ENCODE assay signal across 1 cellular context in genomic region chr6:38492031-38492430, GRCh38.
TF ChIP-seq lines count a peak whose summit lies in the region.

No MANE protein-coding gene starts in this region.

TF ChIP-seq in SK-N-SH, 30 proteins besides CTCF, POLR2A, EP300 and RAD21 (continued from another document):
- TF ChIP-seq PBX3 (IDR thresholded peaks at IDR 0.05): no peak
TF ChIP-seq in SK-N-SH: peak in this region for 0.
